In the genomic region with DNA sequence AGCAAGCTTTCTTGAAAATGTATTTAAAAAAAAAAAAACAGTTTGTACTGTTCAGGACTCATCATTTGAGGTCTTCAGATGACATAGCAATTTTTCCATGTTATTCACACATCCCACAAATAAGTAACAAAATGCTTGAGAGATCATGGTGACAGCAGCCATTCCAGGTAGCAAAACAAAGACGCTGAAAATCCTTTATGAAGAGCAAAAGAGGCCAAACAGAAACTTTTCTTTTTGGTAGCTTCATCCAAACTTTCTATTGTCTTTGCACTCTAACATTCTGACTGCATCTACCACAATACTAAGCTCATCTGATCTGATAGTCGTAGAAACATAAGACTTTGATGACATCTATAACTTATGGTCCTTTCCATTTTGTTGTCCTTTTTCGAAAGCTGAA, we compare ENCODE assay signal across 15 cellular contexts.
DNase-seq lines count a peak whose midpoint lies in the region; ATAC-seq and TF ChIP-seq lines count a peak whose summit lies in the region.
"Had no signal": no experiment of that assay in that cellular context is flagged by ENCODE, and none has a peak within 500 bp of the region (broad histone marks: within the 10 kb centered on the region; RNA-seq: fewer than 3 reads in every experiment).

No MANE protein-coding gene starts in this region.

- CTCF ChIA-PET in A673 (lab: Charles Lee): no interaction called here
- CTCF ChIA-PET in activated CD4-positive, alpha-beta memory T cell treated with anti-CD3 and anti-CD28 coated beads, Interleukin-2, amount 10 ng/mL, durations not matched to agents 7 days and 5 days (lab: Charles Lee): interaction anchor here (1.3 kb wide), 1 partner anchor 14 kb away, joined by 3 read pairs; no protein-coding TSS in a partner anchor

- H3K27ac ChIP-seq in A673 (ENCODE audit: low read depth, low read length, poor library complexity, severe bottlenecking): peak overlapping the region; percentile 39
- 0 out of 2 replicates have a peak overlapping the region, but pooled peaks have one; percentile 7 for H3K27ac ChIP-seq in SJSA1
- peak overlapping the region in 3 of 4 donors; percentile 1 to 56 (median 32) for H3K27ac ChIP-seq in gastroesophageal sphincter

- H3K9me3 ChIP-seq in A673 (ENCODE audit: low read depth, low read length, poor library complexity, severe bottlenecking) (no peaks in the 10 kb centered on the region), SJSA1 (replicated peaks) (no peaks in the 10 kb centered on the region), gastroesophageal sphincter (no peaks in the 10 kb centered on the region)
- H3K9me3 ChIP-seq: ovary had no signal

- no peak for ATAC-seq in gastroesophageal sphincter

- H3K4me1 Mint-ChIP-seq in neural crest cell (peaks cover 76% of the 10 kb centered on the region), type B pancreatic cell (ENCODE audit: unreplicated experiment) (peaks cover 41% of the 10 kb centered on the region)
- peaks cover 5% of the 10 kb centered on the region for H3K4me1 Mint-ChIP-seq in activated CD4-positive, alpha-beta memory T cell treated with anti-CD3 and anti-CD28 coated beads, Interleukin-2, amount 10 ng/mL, durations not matched to agents 7 days and 5 days
- H3K4me1 Mint-ChIP-seq: activated naive CD4-positive, alpha-beta T cell treated with anti-CD3 and anti-CD28 coated beads, Interleukin-2, amount 10 ng/mL, durations not matched to agents 7 days and 5 days had no signal

- 60 to 71% methylated on average over 3 of the region's 3 CpGs for WGBS in gastroesophageal sphincter (ENCODE audit: low coverage in 1 of 2), 2 donors

- TF ChIP-seq CTCF in A673 (conservative IDR thresholded peaks at IDR 0.05; ENCODE audit: low read depth, low read length) (no peak), gastroesophageal sphincter (IDR thresholded peaks at IDR 0.05) (no peak), neural crest cell (conservative IDR thresholded peaks at IDR 0.05) (no peak), type B pancreatic cell (conservative IDR thresholded peaks at IDR 0.05) (no peak)

- POLR2A ChIA-PET in A673 (lab: Charles Lee; ENCODE audit: low non-redundant PET): interaction anchor here (1.0 kb wide), 1 partner anchor 72 kb away, joined by 6 read pairs; no protein-coding TSS in a partner anchor
- POLR2A ChIA-PET in activated CD4-positive, alpha-beta memory T cell treated with anti-CD3 and anti-CD28 coated beads, Interleukin-2, amount 10 ng/mL, durations not matched to agents 7 days and 5 days (lab: Charles Lee): interaction anchor here (1.2 kb wide), 1 partner anchor 13 kb away, joined by 4 read pairs; no protein-coding TSS in a partner anchor

- H3K36me3 Mint-ChIP-seq in neural crest cell (ENCODE audit: low read depth) (peaks cover 21% of the 10 kb centered on the region), type B pancreatic cell (peaks cover 20% of the 10 kb centered on the region)
- H3K36me3 Mint-ChIP-seq in activated CD4-positive, alpha-beta memory T cell treated with anti-CD3 and anti-CD28 coated beads, Interleukin-2, amount 10 ng/mL, durations not matched to agents 7 days and 5 days (ENCODE audit: low read depth): peaks cover 5% of the 10 kb centered on the region
- H3K36me3 Mint-ChIP-seq: activated naive CD4-positive, alpha-beta T cell treated with anti-CD3 and anti-CD28 coated beads, Interleukin-2, amount 10 ng/mL, durations not matched to agents 7 days and 5 days had no signal

- DNase-seq in A673 (ENCODE audit: low spot score) (no peak), SJSA1 (ENCODE audit: low read depth in 1 of 2, low spot score in 2 of 2) (no peak), neural crest cell (ENCODE audit: low read depth, low spot score) (no peak), type B pancreatic cell (ENCODE audit: extremely low spot score, unreplicated experiment) (no peak), NCI-H1092 treated with DMSO at 0.1 percent for 48 hours (lab: John Stamatoyannopoulos, UW) (no peak), NCI-H1105 treated with DMSO at 0.1 percent for 48 hours (lab: John Stamatoyannopoulos, UW) (no peak)
- DNase-seq in activated CD4-positive, alpha-beta memory T cell treated with anti-CD3 and anti-CD28 coated beads, Interleukin-2, amount 10 ng/mL, durations not matched to agents 7 days and 5 days: no peak
- DNase-seq: activated naive CD4-positive, alpha-beta T cell treated with anti-CD3 and anti-CD28 coated beads, Interleukin-2, amount 10 ng/mL, durations not matched to agents 7 days and 5 days; cortex of kidney; Karpas-422; kidney; NCI-H1694 treated with DMSO at 0.1 percent for 48 hours; ovary; SIG-M5 had no signal

- peaks cover 70% of the 10 kb centered on the region for H3K4me1 ChIP-seq in A673 (ENCODE audit: insufficient read depth, low read length, poor library complexity, severe bottlenecking)
- peaks cover 20% of the 10 kb centered on the region for H3K4me1 ChIP-seq in SJSA1 (replicated peaks)
- peaks cover 0 to 27% (median 0%) of the 10 kb centered on the region in 3 donors for H3K4me1 ChIP-seq in gastroesophageal sphincter

- no peak overlapping the region for H3K27ac Mint-ChIP-seq in neural crest cell (ENCODE audit: unreplicated experiment)
- H3K27ac Mint-ChIP-seq in type B pancreatic cell: no peak overlapping the region
- H3K27ac Mint-ChIP-seq in activated CD4-positive, alpha-beta memory T cell treated with anti-CD3 and anti-CD28 coated beads, Interleukin-2, amount 10 ng/mL, durations not matched to agents 7 days and 5 days: no peak overlapping the region
- H3K27ac Mint-ChIP-seq: activated naive CD4-positive, alpha-beta T cell treated with anti-CD3 and anti-CD28 coated beads, Interleukin-2, amount 10 ng/mL, durations not matched to agents 7 days and 5 days had no signal

- TF ChIP-seq EP300 in gastroesophageal sphincter (IDR thresholded peaks at IDR 0.05): no peak

- H3K4me3 ChIP-seq in A673 (ENCODE audit: low read depth, low read length, poor library complexity, severe bottlenecking) (no peak overlapping the region), SJSA1 (no peak overlapping the region), gastroesophageal sphincter (no peak overlapping the region)
- H3K4me3 ChIP-seq: ovary had no signal

- no peak for TF ChIP-seq POLR2A in gastroesophageal sphincter (IDR thresholded peaks at IDR 0.05)

- H3K27me3 Mint-ChIP-seq in neural crest cell (ENCODE audit: low read depth) (no peaks in the 10 kb centered on the region), type B pancreatic cell (peaks cover 35% of the 10 kb centered on the region)
- no peaks in the 10 kb centered on the region for H3K27me3 Mint-ChIP-seq in activated CD4-positive, alpha-beta memory T cell treated with anti-CD3 and anti-CD28 coated beads, Interleukin-2, amount 10 ng/mL, durations not matched to agents 7 days and 5 days
- H3K27me3 Mint-ChIP-seq: activated naive CD4-positive, alpha-beta T cell treated with anti-CD3 and anti-CD28 coated beads, Interleukin-2, amount 10 ng/mL, durations not matched to agents 7 days and 5 days had no signal

- peak overlapping the region; percentile 1 for H3K4me3 Mint-ChIP-seq in neural crest cell
- no peak overlapping the region for H3K4me3 Mint-ChIP-seq in type B pancreatic cell
- H3K4me3 Mint-ChIP-seq in activated CD4-positive, alpha-beta memory T cell treated with anti-CD3 and anti-CD28 coated beads, Interleukin-2, amount 10 ng/mL, durations not matched to agents 7 days and 5 days: no peak overlapping the region
- H3K4me3 Mint-ChIP-seq: activated naive CD4-positive, alpha-beta T cell treated with anti-CD3 and anti-CD28 coated beads, Interleukin-2, amount 10 ng/mL, durations not matched to agents 7 days and 5 days had no signal

- H3K9me3 Mint-ChIP-seq in neural crest cell (no peaks in the 10 kb centered on the region), type B pancreatic cell (peaks cover 11% of the 10 kb centered on the region)
- H3K9me3 Mint-ChIP-seq in activated CD4-positive, alpha-beta memory T cell treated with anti-CD3 and anti-CD28 coated beads, Interleukin-2, amount 10 ng/mL, durations not matched to agents 7 days and 5 days: no peaks in the 10 kb centered on the region
- H3K9me3 Mint-ChIP-seq: activated naive CD4-positive, alpha-beta T cell treated with anti-CD3 and anti-CD28 coated beads, Interleukin-2, amount 10 ng/mL, durations not matched to agents 7 days and 5 days had no signal

- no peaks in the 10 kb centered on the region for H3K27me3 ChIP-seq in A673 (replicated peaks; ENCODE audit: insufficient read depth, low read depth, low read length, poor library complexity)
- H3K27me3 ChIP-seq in SJSA1 (replicated peaks): no peaks in the 10 kb centered on the region
- no peaks in the 10 kb centered on the region for H3K27me3 ChIP-seq in gastroesophageal sphincter
- H3K27me3 ChIP-seq: ovary had no signal

- intact Hi-C loops in A673 (cut with micrococcal nuclease; ENCODE audit: unreplicated experiment): no loop called here

- no TSS peak for BruUV-seq in A673 (replicated peaks; lab: Mats Ljungman, UMichigan)

- H3K36me3 ChIP-seq in A673 (ENCODE audit: insufficient read depth, low read length, poor library complexity, severe bottlenecking) (peaks cover 6% of the 10 kb centered on the region), SJSA1 (peaks cover 14% of the 10 kb centered on the region), gastroesophageal sphincter (no peaks in the 10 kb centered on the region)
- H3K36me3 ChIP-seq: ovary had no signal
